ENCODE assay signal across 8 cellular contexts in the genomic region with DNA sequence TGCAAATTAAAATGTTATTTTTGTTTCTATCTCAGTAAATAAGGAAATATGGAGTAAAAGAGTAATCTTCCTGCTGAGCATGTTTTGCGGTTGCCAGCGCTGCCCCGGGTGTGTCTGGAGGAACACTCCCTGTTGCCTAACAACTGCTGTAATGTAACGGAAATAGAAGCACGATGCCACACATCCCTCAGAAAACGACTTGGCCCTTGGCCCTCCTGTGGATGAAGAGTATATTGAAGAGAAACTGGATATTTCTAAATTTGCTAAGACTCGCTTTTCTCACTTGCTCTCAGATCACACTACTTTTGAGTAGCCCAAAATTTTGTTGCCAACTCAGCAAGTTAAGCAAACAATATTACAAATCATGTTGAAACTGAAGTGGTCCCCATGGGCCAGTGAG. TPM values are rescaled to one million over a fixed set of nuclear protein-coding genes. Genes with fewer than 3 reads are reported as not detected.
DNase-seq lines count a peak whose midpoint lies in the region; ATAC-seq and TF ChIP-seq lines count a peak whose summit lies in the region.

No MANE protein-coding gene starts in this region.

- peak; percentile 51 for ATAC-seq in GM19035 (IDR thresholded peaks at IDR 0.05; ENCODE audit: unreplicated experiment)

- no peaks in the 10 kb centered on the region for H3K36me3 ChIP-seq in BJ (ENCODE audit: control insufficient read depth, insufficient read depth, low read length)

- H3K27me3 ChIP-seq in BJ (ENCODE audit: control insufficient read depth, insufficient read depth, low read length) = peaks cover 17% of the 10 kb centered on the region

- no peak overlapping the region for H3K4me3 ChIP-seq in BJ (ENCODE audit: low read depth, low read length)

- TF ChIP-seq CTCF in BJ (IDR thresholded peaks at IDR 0.05; ENCODE audit: insufficient read depth, low read depth, low read length) = peak; percentile 42; the same call in 1 of the 2 replicates

- DNase-seq in BJ (ENCODE audit: low read depth) (peak; percentile 73), HT-29 (ENCODE audit: low spot score) (peak; percentile 25), SKM-1 treated with dmso at 0.1 percent for 144 hours (lab: John Stamatoyannopoulos, UW; ENCODE audit: unreplicated experiment) (peak; percentile 99), brain pericyte (ENCODE audit: low read depth, low spot score) (peak; percentile 15), inferior parietal cortex (ENCODE audit: extremely low spot score) (peak; percentile 39)
- peak; percentile 8 to 14 for DNase-seq in stimulated activated CD4-positive, alpha-beta T cell treated with anti-CD3 and anti-CD28 coated beads, Interleukin-1b, Interleukin-23, amount 100 ng/mL, for 4 hours (ENCODE audit: low read depth in 2 of 2)
- no peak for DNase-seq in activated CD4-positive, CD25-positive, alpha-beta regulatory T cell (lab: John Stamatoyannopoulos, UW)

- CTCF ChIA-PET in BJ (lab: Yijun Ruan, JAX) = interaction anchor here (1.6 kb wide), 1 partner anchor 70 kb away, joined by 5 read pairs; no protein-coding TSS in a partner anchor

- POLR2A ChIA-PET in BJ (lab: Charles Lee) = no interaction called here

RNA-seq across cellular contexts. Expression of gene CX3CR1, which starts 18.9 kb away (rescaled TPM):
- 0.45 and 0.51 TPM in 2 replicates for polyA plus RNA-seq in BJ (2011; rRNA removed)
- polyA minus RNA-seq in BJ (2011; rRNA and poly(A)+ RNA removed) = 0.28 and 0.36 TPM in 2 replicates
- total RNA-seq in HT-29 (2014; rRNA removed; shearing (Covaris generic)) = not detected in 2 replicates

Comparison
In these comparisons a context has a peak if more than half of its experiments do, and no peak if none do; other contexts are left out.
1. DNase-seq: peak in BJ (single experiment), HT-29 (single experiment), SKM-1 treated with dmso at 0.1 percent for 144 hours (single experiment), brain pericyte (single experiment), inferior parietal cortex (single experiment) and stimulated activated CD4-positive, alpha-beta T cell treated with anti-CD3 and anti-CD28 coated beads, Interleukin-1b, Interleukin-23, amount 100 ng/mL, for 4 hours (2 of 2); none in activated CD4-positive, CD25-positive, alpha-beta regulatory T cell (0 of 4).